ENCODE assay signal across 8 cellular contexts in the genomic region with DNA sequence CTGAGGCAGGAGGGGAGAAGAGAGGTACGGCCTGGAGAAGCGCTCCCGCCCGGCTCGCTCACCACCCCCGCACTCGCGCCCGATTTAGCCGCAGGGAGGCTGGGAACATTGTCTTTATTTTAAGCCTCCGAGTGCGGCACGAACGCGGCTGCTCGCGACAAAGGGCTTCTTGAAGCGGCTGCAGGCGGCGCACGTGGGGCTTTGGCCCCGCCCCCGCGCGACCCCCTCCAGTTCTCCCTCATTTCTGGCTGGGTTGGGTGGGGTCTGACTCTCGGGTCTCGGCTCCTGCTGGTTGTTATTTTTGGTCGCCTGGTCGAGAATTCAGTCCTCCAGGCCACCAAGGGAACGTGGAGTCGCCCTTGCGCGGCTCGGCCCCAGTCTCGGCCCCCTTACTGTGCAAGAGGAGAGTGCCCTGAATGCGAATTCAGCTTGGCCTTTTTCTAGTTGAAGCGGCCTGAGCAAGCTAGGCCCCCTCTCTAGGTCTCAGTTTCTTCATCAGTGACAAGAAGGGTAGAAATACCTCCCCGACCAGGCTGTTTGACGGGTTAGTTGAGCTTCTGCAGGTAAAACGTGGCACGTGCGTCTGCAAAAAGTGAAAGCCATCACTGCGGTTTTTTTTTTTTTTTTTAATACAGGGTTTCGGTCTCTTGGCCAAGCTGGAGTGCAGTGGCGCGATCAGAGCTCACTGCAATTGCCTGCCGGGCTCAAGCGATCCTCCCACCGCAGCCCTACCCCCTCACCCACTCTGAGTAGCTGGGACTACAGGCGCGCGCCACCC. TPM values are rescaled to one million over a fixed set of nuclear protein-coding genes. Genes with fewer than 3 reads are reported as not detected.
A peak's percentile ranks its signal among the peaks of the same experiment; 100 is the strongest.
DNase-seq lines count a peak whose midpoint lies in the region; ATAC-seq lines count a peak whose summit lies in the region.

No MANE protein-coding gene starts in this region.

- H3K27ac ChIP-seq in temporal lobe (ENCODE audit: low read depth, low read length): peak overlapping the region; percentile 74

- H3K4me3 Mint-ChIP-seq in activated naive CD4-positive, alpha-beta T cell treated with anti-CD3 and anti-CD28 coated beads, Interleukin-2, amount 10 ng/mL, durations not matched to agents 7 days and 5 days: peak overlapping the region; percentile 15
- peak overlapping the region; percentile 30 for H3K4me3 Mint-ChIP-seq in activated T-helper 1 cell treated with anti-CD3 and anti-CD28 coated beads, Interleukin-12 subunit alpha, Interleukin-12 subunit beta, Interleukin-2, Interleukin-4 antibody, amounts not matched to agents 30 ng/mL and 10 ng/mL and 1 ng/mL, durations not matched to agents 14 hours and 24 hours and 36 hours

- intact Hi-C loops in activated T-helper 1 cell treated with anti-CD3 and anti-CD28 coated beads, Interleukin-12 subunit alpha, Interleukin-12 subunit beta, Interleukin-2, Interleukin-4 antibody, amounts not matched to agents 30 ng/mL and 10 ng/mL and 1 ng/mL, durations not matched to agents 14 hours and 24 hours and 36 hours (cut with micrococcal nuclease): no loop called here

- CTCF ChIA-PET in activated naive CD4-positive, alpha-beta T cell treated with anti-CD3 and anti-CD28 coated beads, Interleukin-2, amount 10 ng/mL, durations not matched to agents 7 days and 5 days (lab: Charles Lee): interaction anchor here (0.8 to 4.9 kb wide), 2 partner anchors 17 to 21 kb away, joined by 3 to 23 read pairs; no protein-coding TSS in a partner anchor

- peaks cover 23% of the 10 kb centered on the region for H3K4me1 Mint-ChIP-seq in activated naive CD4-positive, alpha-beta T cell treated with anti-CD3 and anti-CD28 coated beads, Interleukin-2, amount 10 ng/mL, durations not matched to agents 7 days and 5 days
- peaks cover 24% of the 10 kb centered on the region for H3K4me1 Mint-ChIP-seq in activated T-helper 1 cell treated with anti-CD3 and anti-CD28 coated beads, Interleukin-12 subunit alpha, Interleukin-12 subunit beta, Interleukin-2, Interleukin-4 antibody, amounts not matched to agents 30 ng/mL and 10 ng/mL and 1 ng/mL, durations not matched to agents 14 hours and 24 hours and 36 hours (ENCODE audit: low read depth)

- no peak for ATAC-seq in GM19455 (IDR thresholded peaks at IDR 0.05; ENCODE audit: unreplicated experiment)

- no peaks in the 10 kb centered on the region for H3K9me3 Mint-ChIP-seq in activated naive CD4-positive, alpha-beta T cell treated with anti-CD3 and anti-CD28 coated beads, Interleukin-2, amount 10 ng/mL, durations not matched to agents 7 days and 5 days
- H3K9me3 Mint-ChIP-seq in activated T-helper 1 cell treated with anti-CD3 and anti-CD28 coated beads, Interleukin-12 subunit alpha, Interleukin-12 subunit beta, Interleukin-2, Interleukin-4 antibody, amounts not matched to agents 30 ng/mL and 10 ng/mL and 1 ng/mL, durations not matched to agents 14 hours and 24 hours and 36 hours: no peaks in the 10 kb centered on the region

- H3K36me3 Mint-ChIP-seq in activated naive CD4-positive, alpha-beta T cell treated with anti-CD3 and anti-CD28 coated beads, Interleukin-2, amount 10 ng/mL, durations not matched to agents 7 days and 5 days: peaks cover 2% of the 10 kb centered on the region
- H3K36me3 Mint-ChIP-seq in activated T-helper 1 cell treated with anti-CD3 and anti-CD28 coated beads, Interleukin-12 subunit alpha, Interleukin-12 subunit beta, Interleukin-2, Interleukin-4 antibody, amounts not matched to agents 30 ng/mL and 10 ng/mL and 1 ng/mL, durations not matched to agents 14 hours and 24 hours and 36 hours (ENCODE audit: low read depth): peaks cover 2% of the 10 kb centered on the region

- peak; percentile 45 for DNase-seq in activated naive CD4-positive, alpha-beta T cell treated with anti-CD3 and anti-CD28 coated beads, Interleukin-2, amount 10 ng/mL, durations not matched to agents 7 days and 5 days
- DNase-seq in activated naive CD4-positive, alpha-beta T cell (lab: John Stamatoyannopoulos, UW): no peak
- DNase-seq in activated T-helper 1 cell treated with anti-CD3 and anti-CD28 coated beads, Interleukin-12 subunit alpha, Interleukin-12 subunit beta, Interleukin-2, Interleukin-4 antibody, amounts not matched to agents 30 ng/mL and 10 ng/mL and 1 ng/mL, durations not matched to agents 14 hours and 24 hours and 36 hours (ENCODE audit: low spot score): no peak
- DNase-seq in iPS-NIHi11 (ENCODE audit: low spot score): peak; percentile 61
- no peak for DNase-seq in NCI-H510A (lab: John Stamatoyannopoulos, UW)
- DNase-seq in NCI-H146 (lab: John Stamatoyannopoulos, UW): no peak

- peaks cover 100% of the 10 kb centered on the region for H3K27me3 Mint-ChIP-seq in activated naive CD4-positive, alpha-beta T cell treated with anti-CD3 and anti-CD28 coated beads, Interleukin-2, amount 10 ng/mL, durations not matched to agents 7 days and 5 days
- peaks cover 70% of the 10 kb centered on the region for H3K27me3 Mint-ChIP-seq in activated T-helper 1 cell treated with anti-CD3 and anti-CD28 coated beads, Interleukin-12 subunit alpha, Interleukin-12 subunit beta, Interleukin-2, Interleukin-4 antibody, amounts not matched to agents 30 ng/mL and 10 ng/mL and 1 ng/mL, durations not matched to agents 14 hours and 24 hours and 36 hours (ENCODE audit: insufficient read depth)

- peak overlapping the region; percentile 19 for H3K27ac Mint-ChIP-seq in activated naive CD4-positive, alpha-beta T cell treated with anti-CD3 and anti-CD28 coated beads, Interleukin-2, amount 10 ng/mL, durations not matched to agents 7 days and 5 days
- no peak overlapping the region for H3K27ac Mint-ChIP-seq in activated T-helper 1 cell treated with anti-CD3 and anti-CD28 coated beads, Interleukin-12 subunit alpha, Interleukin-12 subunit beta, Interleukin-2, Interleukin-4 antibody, amounts not matched to agents 30 ng/mL and 10 ng/mL and 1 ng/mL, durations not matched to agents 14 hours and 24 hours and 36 hours

RNA-seq across cellular contexts. Expression of a gene that starts 2.7 kb away (rescaled TPM):
- not detected in 2 replicates for total RNA-seq in activated T-helper 1 cell treated with anti-CD3 and anti-CD28 coated beads, Interleukin-12 subunit alpha, Interleukin-12 subunit beta, Interleukin-2, Interleukin-4 antibody, amounts not matched to agents 30 ng/mL and 10 ng/mL and 1 ng/mL, durations not matched to agents 14 hours and 24 hours and 36 hours
- total RNA-seq in temporal lobe: 8.9 TPM

RNA-seq across cellular contexts. Expression of a gene that starts 43.1 kb away (rescaled TPM):
- total RNA-seq in activated T-helper 1 cell treated with anti-CD3 and anti-CD28 coated beads, Interleukin-12 subunit alpha, Interleukin-12 subunit beta, Interleukin-2, Interleukin-4 antibody, amounts not matched to agents 30 ng/mL and 10 ng/mL and 1 ng/mL, durations not matched to agents 14 hours and 24 hours and 36 hours: 397 and 399 TPM in 2 replicates
- total RNA-seq in temporal lobe: 66.9 TPM

Comparison
In these comparisons a context has a peak if more than half of its experiments do, and no peak if none do; other contexts are left out.
1. DNase-seq: peak in activated naive CD4-positive, alpha-beta T cell treated with anti-CD3 and anti-CD28 coated beads, Interleukin-2, amount 10 ng/mL, durations not matched to agents 7 days and 5 days (single experiment) and iPS-NIHi11 (single experiment); none in activated naive CD4-positive, alpha-beta T cell (0 of 4), activated T-helper 1 cell treated with anti-CD3 and anti-CD28 coated beads, Interleukin-12 subunit alpha, Interleukin-12 subunit beta, Interleukin-2, Interleukin-4 antibody, amounts not matched to agents 30 ng/mL and 10 ng/mL and 1 ng/mL, durations not matched to agents 14 hours and 24 hours and 36 hours (single experiment), NCI-H510A (single experiment) and NCI-H146 (single experiment).